In genomic region chr5:72667708-72668107, GRCh38 we compare ENCODE assay signal across 27 cellular contexts.
"Had no signal": no experiment of that assay in that cellular context is flagged by ENCODE, and none has a peak within 500 bp of the region (broad histone marks: within the 10 kb centered on the region; RNA-seq: fewer than 3 reads in every experiment).

No MANE protein-coding gene starts in this region.

- H3K27me3 ChIP-seq: hepatocyte, left lung, ovary, right atrium auricular region, right lobe of liver, tibial nerve, uterus had no signal

- H3K9me3 Mint-ChIP-seq: memory B cell; naive thymus-derived CD4-positive, alpha-beta T cell; natural killer cell treated with Interleukin-12 subunit alpha and Interleukin-12 subunit beta and Interleukin-15 and Interleukin-18, amount 100 ng/mL, for 72 hours; stimulated activated memory B cell treated with anti-CD40 and anti-IgM and Interleukin-4, amounts not matched to agents 10 μg/mL and 1 μg/mL and 100 μg/mL, for 72 hours; stimulated activated naive CD8-positive, alpha-beta T cell treated with anti-CD3 and anti-CD28 coated beads, Interleukin-15, amount 100 ng/mL, for 72 hours had no signal

- H3K4me3 Mint-ChIP-seq: memory B cell; naive thymus-derived CD4-positive, alpha-beta T cell; natural killer cell treated with Interleukin-12 subunit alpha and Interleukin-12 subunit beta and Interleukin-15 and Interleukin-18, amount 100 ng/mL, for 72 hours; stimulated activated memory B cell treated with anti-CD40 and anti-IgM and Interleukin-4, amounts not matched to agents 10 μg/mL and 1 μg/mL and 100 μg/mL, for 72 hours; stimulated activated naive CD8-positive, alpha-beta T cell treated with anti-CD3 and anti-CD28 coated beads, Interleukin-15, amount 100 ng/mL, for 72 hours; type B pancreatic cell had no signal

- H3K27ac Mint-ChIP-seq: memory B cell; naive thymus-derived CD4-positive, alpha-beta T cell; natural killer cell treated with Interleukin-12 subunit alpha and Interleukin-12 subunit beta and Interleukin-15 and Interleukin-18, amount 100 ng/mL, for 72 hours; progenitor cell of endocrine pancreas; stimulated activated memory B cell treated with anti-CD40 and anti-IgM and Interleukin-4, amounts not matched to agents 10 μg/mL and 1 μg/mL and 100 μg/mL, for 72 hours; stimulated activated naive CD8-positive, alpha-beta T cell treated with anti-CD3 and anti-CD28 coated beads, Interleukin-15, amount 100 ng/mL, for 72 hours; type B pancreatic cell had no signal

- H3K36me3 ChIP-seq: left lung, ovary, right atrium auricular region, right lobe of liver, tibial nerve, uterus had no signal

- H3K4me1 ChIP-seq: left lung, right atrium auricular region, right lobe of liver, tibial nerve, uterus had no signal

- ATAC-seq: left colon; left lung; mucosa of descending colon; naive thymus-derived CD4-positive, alpha-beta T cell; natural killer cell treated with Interleukin-12 subunit alpha and Interleukin-12 subunit beta and Interleukin-15 and Interleukin-18, amount 100 ng/mL, for 72 hours; right lobe of liver; stimulated activated memory B cell treated with anti-CD40 and anti-IgM and Interleukin-4, amounts not matched to agents 10 μg/mL and 1 μg/mL and 100 μg/mL, for 72 hours; stimulated activated naive CD8-positive, alpha-beta T cell treated with anti-CD3 and anti-CD28 coated beads, Interleukin-15, amount 100 ng/mL, for 72 hours had no signal

- H3K36me3 Mint-ChIP-seq: memory B cell; naive thymus-derived CD4-positive, alpha-beta T cell; natural killer cell treated with Interleukin-12 subunit alpha and Interleukin-12 subunit beta and Interleukin-15 and Interleukin-18, amount 100 ng/mL, for 72 hours; stimulated activated memory B cell treated with anti-CD40 and anti-IgM and Interleukin-4, amounts not matched to agents 10 μg/mL and 1 μg/mL and 100 μg/mL, for 72 hours; type B pancreatic cell had no signal

- H3K9me3 ChIP-seq: left lung, mucosa of descending colon, ovary, right atrium auricular region, right lobe of liver, tibial nerve, uterus had no signal

- DNase-seq: islet precursor cell; kidney glomerular epithelial cell; left colon; left lung; midbrain; mucosa of descending colon; naive thymus-derived CD4-positive, alpha-beta T cell; ovary; right lobe of liver; stimulated activated CD4-positive, alpha-beta T cell treated with anti-CD3 and anti-CD28 coated beads, Interleukin-1b, Interleukin-23, amount 100 ng/mL, for 48 hours; stimulated activated CD4-positive, alpha-beta T cell treated with anti-CD3 and anti-CD28 coated beads, Interleukin-2, amount 100 ng/mL, for 48 hours; stimulated activated CD4-positive, alpha-beta T cell treated with anti-CD3 and anti-CD28 coated beads, Interleukin-4, amount 100 ng/mL, for 4 hours; stimulated activated CD8-positive, alpha-beta memory T cell treated with anti-CD3 and anti-CD28 coated beads, Interleukin-4, amount 100 ng/mL, for 48 hours; stimulated activated naive CD4-positive, alpha-beta T cell treated with Interleukin-2 at 50 U/mL for 16 hours; stimulated activated naive CD8-positive, alpha-beta T cell treated with anti-CD3 and anti-CD28 coated beads, Interleukin-15, amount 100 ng/mL, for 72 hours; substantia nigra; uterus had no signal

- H3K4me1 Mint-ChIP-seq: memory B cell; stimulated activated memory B cell treated with anti-CD40 and anti-IgM and Interleukin-4, amounts not matched to agents 10 μg/mL and 1 μg/mL and 100 μg/mL, for 72 hours; stimulated activated naive CD8-positive, alpha-beta T cell treated with anti-CD3 and anti-CD28 coated beads, Interleukin-15, amount 100 ng/mL, for 72 hours had no signal

- H3K27ac ChIP-seq: hepatocyte, left lung, ovary, right atrium auricular region, right lobe of liver, tibial nerve, uterus had no signal

- H3K4me3 ChIP-seq: hepatocyte, left lung, lung, mucosa of descending colon, ovary, right atrium auricular region, right lobe of liver, smooth muscle cell, tibial nerve, uterus had no signal
